In the genomic region with DNA sequence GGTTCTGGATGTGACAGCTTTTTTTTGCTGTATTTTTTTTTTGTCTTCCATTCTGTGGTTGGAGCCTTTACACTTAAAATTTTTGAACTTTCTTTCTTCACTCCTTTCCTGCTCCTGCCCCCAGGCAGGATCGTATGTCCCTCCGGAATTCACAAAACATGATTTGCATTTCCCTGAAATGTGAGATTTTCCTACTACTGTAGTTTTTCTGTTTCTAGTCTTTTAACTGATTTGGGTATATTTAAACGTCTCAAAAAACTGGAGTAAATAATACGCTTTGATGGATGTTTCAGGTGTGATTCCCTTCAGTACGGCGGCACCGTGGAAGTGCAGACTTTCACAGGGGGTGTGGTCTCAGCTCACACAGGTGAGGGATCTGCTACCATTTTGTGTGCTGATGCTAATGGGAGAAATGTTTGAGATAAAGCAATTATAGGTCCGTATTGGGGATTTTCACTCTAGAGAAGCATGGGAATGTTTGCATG, we compare ENCODE assay signal across 8 cellular contexts. TPM values are rescaled to one million over a fixed set of nuclear protein-coding genes. Genes with fewer than 3 reads are reported as not detected.
DNase-seq lines count a peak whose midpoint lies in the region; ATAC-seq, FAIRE-seq and TF ChIP-seq lines count a peak whose summit lies in the region.

No MANE protein-coding gene starts in this region.

- peak overlapping the region; percentile 100 for H2AK9ac ChIP-seq in IMR-90 (replicated peaks; ENCODE audit: low read depth, low read length, poor library complexity)

- POLR2A ChIA-PET in IMR-90 (lab: Charles Lee; ENCODE audit: unreplicated experiment) = no interaction called here

- TF ChIP-seq POLR2A in IMR-90 (IDR thresholded peaks at IDR 0.05; ENCODE audit: low read depth, low read length) (no peak), GM12892 (IDR thresholded peaks at IDR 0.05; ENCODE audit: low read depth, low read length) (no peak)

- peaks cover 18% of the 10 kb centered on the region for H4K20me1 ChIP-seq in IMR-90 (ENCODE audit: insufficient read depth, low read length)

- CTCF ChIA-PET in IMR-90 (lab: Yijun Ruan, JAX) = no interaction called here

- WGBS in IMR-90 (ENCODE audit: extremely low coverage in 2 of 2, insufficient read length in 1 of 2), 2 experiments = 51% methylated on average over 6 of the region's 8 CpGs; no CpG with 5 or more reads in 1 of the 2 experiments

- H3K27ac ChIP-seq in ACC112 (ENCODE audit: low read depth, low read length) (peak overlapping the region; percentile 98), IMR-90 (ENCODE audit: insufficient read depth, low read length) (peak overlapping the region; percentile 92)

- no peak overlapping the region for H2BK120ac ChIP-seq in IMR-90 (ENCODE audit: low read depth, low read length)

- no peaks in the 10 kb centered on the region for H3K27me3 ChIP-seq in ACC112 (ENCODE audit: insufficient read depth, low read length)
- H3K27me3 ChIP-seq in IMR-90 (ENCODE audit: control insufficient read depth, insufficient read depth, low read length) = no peaks in the 10 kb centered on the region
- H3K27me3 ChIP-seq in mucosa of stomach (ENCODE audit: control insufficient read depth, insufficient read depth, low read length) = no peaks in the 10 kb centered on the region

- H3K4me3 Mint-ChIP-seq in central memory CD8-positive, alpha-beta T cell = peak overlapping the region; percentile 96

- H3K4me2 ChIP-seq in IMR-90 (ENCODE audit: low read depth, low read length) = peak overlapping the region; percentile 94

- H3K14ac ChIP-seq in IMR-90 (replicated peaks; ENCODE audit: low read depth, low read length) = peak overlapping the region; percentile 45; the same call in 1 of the 2 replicates

- peak overlapping the region; percentile 60 for H2AK5ac ChIP-seq in IMR-90 (ENCODE audit: low read depth, low read length)

- no peak for TF ChIP-seq CTCF in IMR-90 (conservative IDR thresholded peaks at IDR 0.05; ENCODE audit: low read depth, low read length)

- peaks cover 4% of the 10 kb centered on the region for H3K9me1 ChIP-seq in IMR-90 (ENCODE audit: insufficient read depth, low read length)

- intact Hi-C loops in IMR-90 (cut with micrococcal nuclease) = loop anchor here (5.0 kb wide), 1 partner anchor 223 kb away; a partner anchor contains a TSS

- H3K36me3 Mint-ChIP-seq in central memory CD8-positive, alpha-beta T cell (ENCODE audit: insufficient read depth) = peaks cover 59% of the 10 kb centered on the region

- no peak for FAIRE-seq in GM12892 (lab: Jason Lieb, UNC)

- peaks cover 12 to 42% of the 10 kb centered on the region in 2 experiments; a peak in 3 of 4 replicates for H3K79me1 ChIP-seq in IMR-90 (ENCODE audit: low read depth in 1 of 2, low read length in 2 of 2)

- H3K4me1 Mint-ChIP-seq in central memory CD8-positive, alpha-beta T cell = peaks cover 26% of the 10 kb centered on the region

- H4K5ac ChIP-seq in IMR-90 (ENCODE audit: low read depth, low read length) = no peak overlapping the region

- peaks cover 18% of the 10 kb centered on the region for H3K36me3 ChIP-seq in ACC112 (ENCODE audit: insufficient read depth, low read length)
- peaks cover 26% of the 10 kb centered on the region for H3K36me3 ChIP-seq in IMR-90 (ENCODE audit: control insufficient read depth, insufficient read depth, low read length)
- H3K36me3 ChIP-seq in mucosa of stomach (ENCODE audit: control insufficient read depth, insufficient read depth, low read length) = peaks cover 5% of the 10 kb centered on the region

- H3K4me1 ChIP-seq in ACC112 (ENCODE audit: control insufficient read depth, insufficient read depth, low read length, unreplicated experiment) (peaks cover 15% of the 10 kb centered on the region), IMR-90 (ENCODE audit: control insufficient read depth, insufficient read depth, low read length) (peaks cover 8% of the 10 kb centered on the region), mucosa of stomach (ENCODE audit: control insufficient read depth, insufficient read depth, low read length) (peaks cover 10% of the 10 kb centered on the region)

- no peak for ATAC-seq in IMR-90 (ENCODE audit: low read depth)
- ATAC-seq in central memory CD8-positive, alpha-beta T cell (replicated peaks; ENCODE audit: extremely low read depth, poor library complexity, severe bottlenecking) = no peak

- DNase-seq in IMR-90 = no peak
- DNase-seq in central memory CD8-positive, alpha-beta T cell (ENCODE audit: low spot score in 2 of 2) = no peak
- no peak for DNase-seq in GM12892 (ENCODE audit: insufficient read length)
- no peak for DNase-seq in germinal center (ENCODE audit: low spot score)
- DNase-seq in NCI-H1048 (lab: John Stamatoyannopoulos, UW) = no peak
- DNase-seq in C1 segment of cervical spinal cord (lab: John Stamatoyannopoulos, UW) = no peak

- H4K91ac ChIP-seq in IMR-90 (ENCODE audit: insufficient read depth, low read depth, low read length) = no peak overlapping the region

- no peak overlapping the region for H2BK20ac ChIP-seq in IMR-90 (ENCODE audit: low read depth, low read length)

- peak overlapping the region; percentile 67 for H3K56ac ChIP-seq in IMR-90 (ENCODE audit: extremely low read depth, insufficient read depth, low read length)

- no peaks in the 10 kb centered on the region for H3K9me3 ChIP-seq in IMR-90 (ENCODE audit: control insufficient read depth, insufficient read depth, low read length)
- no peaks in the 10 kb centered on the region for H3K9me3 ChIP-seq in mucosa of stomach (ENCODE audit: control insufficient read depth, low read length)

- H3K9me3 Mint-ChIP-seq in central memory CD8-positive, alpha-beta T cell = no peaks in the 10 kb centered on the region

- no peak overlapping the region for H3K23ac ChIP-seq in IMR-90 (ENCODE audit: low read depth, low read length)

- peak overlapping the region; percentile 99; the same call in 1 of the 2 replicates for H3K4ac ChIP-seq in IMR-90 (ENCODE audit: low read depth, low read length)

- peak overlapping the region; percentile 69 for H3K9ac ChIP-seq in IMR-90 (ENCODE audit: low read depth, low read length)
- H3K9ac ChIP-seq in mucosa of stomach (ENCODE audit: low read length) = peak overlapping the region; percentile 97

- H3K4me3 ChIP-seq in ACC112 (ENCODE audit: low read depth, low read length) = peak overlapping the region; percentile 95
- peak overlapping the region; percentile 85 for H3K4me3 ChIP-seq in IMR-90 (ENCODE audit: insufficient read depth, low read depth, low read length)
- H3K4me3 ChIP-seq in mucosa of stomach (ENCODE audit: low read length) = no peak overlapping the region

- dilution Hi-C loops in IMR-90 (cut with HindIII; ENCODE audit: low sequenced_read_pairs, unreplicated experiment) = no loop called here

- peak overlapping the region; percentile 91 for H2BK5ac ChIP-seq in IMR-90 (ENCODE audit: low read depth, low read length, poor library complexity, severe bottlenecking)

- H3K27ac Mint-ChIP-seq in central memory CD8-positive, alpha-beta T cell (ENCODE audit: low read depth) = peak overlapping the region; percentile 100

- H3K18ac ChIP-seq in IMR-90 (ENCODE audit: low read depth, low read length) = no peak overlapping the region

- peaks cover 45% of the 10 kb centered on the region for H3K79me2 ChIP-seq in ACC112 (ENCODE audit: control insufficient read depth, insufficient read depth, low read length, unreplicated experiment)

- H3K27me3 Mint-ChIP-seq in central memory CD8-positive, alpha-beta T cell = no peaks in the 10 kb centered on the region

- H2BK15ac ChIP-seq in IMR-90 (ENCODE audit: low read depth, low read length) = no peak overlapping the region

- no TSS peak for BruUV-seq in IMR-90 (replicated peaks; lab: Mats Ljungman, UMichigan)

- H2AFZ ChIP-seq in ACC112 (ENCODE audit: low read length, unreplicated experiment) (no peak overlapping the region), IMR-90 (replicated peaks; ENCODE audit: low read length, poor library complexity) (no peak overlapping the region)

- no peak for TF ChIP-seq RAD21 in IMR-90 (IDR thresholded peaks at IDR 0.05; ENCODE audit: low read length)

- in situ Hi-C loops in IMR-90 (cut with MboI; ENCODE audit: low sequenced_read_pairs) = no loop called here

- H4K8ac ChIP-seq in IMR-90 (ENCODE audit: low read depth in 2 of 2, low read length in 2 of 2) = peak overlapping the region; percentile 88 to 99; a peak in 2 of 4 replicates

TF ChIP-seq in IMR-90, 13 proteins besides CTCF, POLR2A, EP300 and RAD21 (continues in another document):
- TF ChIP-seq MXI1 (IDR thresholded peaks at IDR 0.05; ENCODE audit: borderline replicate concordance, low read depth, low read length) (no peak), MAFK (IDR thresholded peaks at IDR 0.05; ENCODE audit: low read depth, low read length) (no peak), NFE2L2 (IDR thresholded peaks at IDR 0.05; ENCODE audit: low read depth, low read length) (no peak), MAZ (IDR thresholded peaks at IDR 0.05; ENCODE audit: borderline replicate concordance, low read depth, low read length) (no peak)
- TF ChIP-seq, protein P1, sequence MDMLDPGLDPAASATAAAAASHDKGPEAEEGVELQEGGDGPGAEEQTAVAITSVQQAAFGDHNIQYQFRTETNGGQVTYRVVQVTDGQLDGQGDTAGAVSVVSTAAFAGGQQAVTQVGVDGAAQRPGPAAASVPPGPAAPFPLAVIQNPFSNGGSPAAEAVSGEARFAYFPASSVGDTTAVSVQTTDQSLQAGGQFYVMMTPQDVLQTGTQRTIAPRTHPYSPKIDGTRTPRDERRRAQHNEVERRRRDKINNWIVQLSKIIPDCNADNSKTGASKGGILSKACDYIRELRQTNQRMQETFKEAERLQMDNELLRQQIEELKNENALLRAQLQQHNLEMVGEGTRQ (IDR thresholded peaks at IDR 0.05; ENCODE audit: low read depth, low read length) = no peak

RNA-seq across cellular contexts. Expression of a gene that starts 0.7 kb away (rescaled TPM):
- total RNA-seq in IMR-90 (2012; rRNA removed) = 4.5 and 6.4 TPM in 2 replicates
- polyA plus RNA-seq in IMR-90 (2012; rRNA removed) = 8.2 and 8.9 TPM in 2 replicates
- 3.1 and 6.8 TPM in 2 replicates for polyA plus RNA-seq in IMR-90 (2012; cell fraction: cytosol; rRNA removed)
- 15.4 and 26.0 TPM in 2 replicates for polyA plus RNA-seq in IMR-90 (2012; cell fraction: nucleus; rRNA removed; ENCODE audit: low replicate concordance)
- polyA plus RNA-seq in GM12892 (2012; ENCODE audit: missing spikeins) = 6.0 TPM

RNA-seq across cellular contexts. Expression of a gene that starts 41.4 kb away (rescaled TPM):
- total RNA-seq in IMR-90 (2012; rRNA removed) = 2.0 and 2.8 TPM in 2 replicates
- polyA plus RNA-seq in IMR-90 (2012; rRNA removed) = 20.5 and 22.4 TPM in 2 replicates
- 15.0 and 18.0 TPM in 2 replicates for polyA plus RNA-seq in IMR-90 (2012; cell fraction: cytosol; rRNA removed)
- 64.6 and 100 TPM in 2 replicates for polyA plus RNA-seq in IMR-90 (2012; cell fraction: nucleus; rRNA removed; ENCODE audit: low replicate concordance)
- polyA plus RNA-seq in GM12892 (2012; ENCODE audit: missing spikeins) = 16.5 TPM

RNA-seq across cellular contexts. Expression of a gene that starts 48.6 kb away (rescaled TPM):
- total RNA-seq in IMR-90 (2012; rRNA removed) = 26.0 and 26.7 TPM in 2 replicates
- polyA plus RNA-seq in IMR-90 (2012; rRNA removed) = 37.7 and 38.9 TPM in 2 replicates
- polyA plus RNA-seq in IMR-90 (2012; cell fraction: cytosol; rRNA removed) = 20.1 and 32.6 TPM in 2 replicates
- 162 and 239 TPM in 2 replicates for polyA plus RNA-seq in IMR-90 (2012; cell fraction: nucleus; rRNA removed; ENCODE audit: low replicate concordance)
- 24.4 TPM for polyA plus RNA-seq in GM12892 (2012; ENCODE audit: missing spikeins)

RNA-seq across cellular contexts. Expression of a gene that starts 48.9 kb away (rescaled TPM):
- total RNA-seq in IMR-90 (2012; rRNA removed) = 1.4 and 2.2 TPM in 2 replicates
- polyA plus RNA-seq in IMR-90 (2012; rRNA removed) = 11.8 and 11.9 TPM in 2 replicates
- 8.8 and 11.3 TPM in 2 replicates for polyA plus RNA-seq in IMR-90 (2012; cell fraction: cytosol; rRNA removed)
- polyA plus RNA-seq in IMR-90 (2012; cell fraction: nucleus; rRNA removed; ENCODE audit: low replicate concordance) = 43.3 and 60.6 TPM in 2 replicates
- polyA plus RNA-seq in GM12892 (2012; ENCODE audit: missing spikeins) = 18.2 TPM
